20 cellular contexts compared by ENCODE assay signal in genomic region chr1:71390518-71390917, GRCh38.
"Had no signal": no experiment of that assay in that cellular context is flagged by ENCODE, and none has a peak within 500 bp of the region (broad histone marks: within the 10 kb centered on the region; RNA-seq: fewer than 3 reads in every experiment).

No MANE protein-coding gene starts in this region.

- DNase-seq: effector memory CD4-positive, alpha-beta T cell; heart left ventricle; hippocampal formation; left colon; left ventricle myocardium superior; mesendoderm; naive B cell; occipital lobe; posterior cingulate gyrus; sigmoid colon; stimulated activated CD4-positive, alpha-beta T cell treated with anti-CD3 and anti-CD28 coated beads, Interleukin-2, amount 100 ng/mL, for 24 hours; stimulated activated CD4-positive, alpha-beta T cell treated with anti-CD3 and anti-CD28 coated beads, Interleukin-4, amount 100 ng/mL, for 4 hours; stimulated activated naive B cell treated with anti-CD40 and anti-IgM and Interleukin-4, amounts not matched to agents 10 μg/mL and 1 μg/mL and 100 μg/mL, for 72 hours; stimulated activated naive CD8-positive, alpha-beta T cell treated with anti-CD3 and anti-CD28 coated beads, Interleukin-15, amount 100 ng/mL, for 72 hours; testis; upper lobe of right lung had no signal

- H3K9me3 ChIP-seq: testis, vagina had no signal

- H3K36me3 ChIP-seq: heart left ventricle, sigmoid colon, tibial nerve, upper lobe of right lung, vagina had no signal

- H3K4me3 ChIP-seq: heart left ventricle, lung, sigmoid colon, skin epidermis, testis, tibial nerve, upper lobe of right lung, vagina had no signal

- H3K4me1 ChIP-seq: heart left ventricle, sigmoid colon, testis, tibial nerve, upper lobe of right lung, vagina had no signal

- H3K27me3 ChIP-seq: heart left ventricle, sigmoid colon, testis, tibial nerve, upper lobe of right lung, vagina had no signal

- H3K27ac ChIP-seq: heart left ventricle, sigmoid colon, skin epidermis, testis, tibial nerve, upper lobe of right lung, vagina had no signal
